Comparison of ENCODE assay signal across 8 cellular contexts in the genomic region with DNA sequence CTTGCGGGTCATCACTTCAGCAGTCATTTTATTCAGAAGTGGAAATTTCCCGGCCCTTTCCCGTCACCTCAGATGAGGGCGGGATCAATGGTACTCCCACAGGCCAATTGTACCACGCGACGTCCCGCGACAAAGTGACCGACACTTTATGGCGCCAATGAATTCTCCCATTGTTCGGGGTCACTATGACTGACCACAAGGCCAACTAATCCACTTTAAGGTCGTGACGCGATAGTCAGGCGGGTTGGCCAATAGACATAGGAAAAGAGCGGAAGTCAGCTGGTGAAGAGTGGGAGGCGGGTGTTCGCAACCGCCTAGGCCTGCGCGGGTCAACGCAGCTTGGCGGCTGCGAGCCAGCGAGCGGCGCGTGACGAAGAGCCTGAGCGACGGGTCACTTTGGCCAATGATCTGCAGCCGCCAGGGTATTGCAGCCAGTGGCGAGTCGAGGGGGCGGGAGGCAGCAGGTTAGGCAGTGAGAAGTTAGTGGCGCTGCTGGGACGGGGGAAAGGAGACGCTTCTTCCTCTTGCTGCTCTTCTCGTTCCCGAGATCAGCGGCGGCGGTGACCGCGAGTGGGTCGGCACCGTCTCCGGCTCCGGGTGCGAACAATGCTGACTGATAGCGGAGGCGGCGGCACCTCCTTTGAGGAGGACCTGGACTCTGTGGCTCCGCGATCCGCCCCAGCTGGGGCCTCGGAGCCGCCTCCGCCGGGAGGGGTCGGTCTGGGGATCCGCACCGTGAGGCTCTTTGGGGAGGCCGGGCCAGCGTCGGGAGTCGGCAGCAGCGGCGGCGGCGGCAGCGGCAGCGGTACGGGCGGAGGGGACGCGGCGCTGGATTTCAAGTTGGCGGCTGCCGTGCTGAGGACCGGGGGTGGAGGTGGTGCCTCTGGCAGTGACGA. TPM values are rescaled to one million over a fixed set of nuclear protein-coding genes. Genes with fewer than 3 reads are reported as not detected.
DNase-seq lines count a peak whose midpoint lies in the region; ATAC-seq and TF ChIP-seq lines count a peak whose summit lies in the region.

A gene with protein sequence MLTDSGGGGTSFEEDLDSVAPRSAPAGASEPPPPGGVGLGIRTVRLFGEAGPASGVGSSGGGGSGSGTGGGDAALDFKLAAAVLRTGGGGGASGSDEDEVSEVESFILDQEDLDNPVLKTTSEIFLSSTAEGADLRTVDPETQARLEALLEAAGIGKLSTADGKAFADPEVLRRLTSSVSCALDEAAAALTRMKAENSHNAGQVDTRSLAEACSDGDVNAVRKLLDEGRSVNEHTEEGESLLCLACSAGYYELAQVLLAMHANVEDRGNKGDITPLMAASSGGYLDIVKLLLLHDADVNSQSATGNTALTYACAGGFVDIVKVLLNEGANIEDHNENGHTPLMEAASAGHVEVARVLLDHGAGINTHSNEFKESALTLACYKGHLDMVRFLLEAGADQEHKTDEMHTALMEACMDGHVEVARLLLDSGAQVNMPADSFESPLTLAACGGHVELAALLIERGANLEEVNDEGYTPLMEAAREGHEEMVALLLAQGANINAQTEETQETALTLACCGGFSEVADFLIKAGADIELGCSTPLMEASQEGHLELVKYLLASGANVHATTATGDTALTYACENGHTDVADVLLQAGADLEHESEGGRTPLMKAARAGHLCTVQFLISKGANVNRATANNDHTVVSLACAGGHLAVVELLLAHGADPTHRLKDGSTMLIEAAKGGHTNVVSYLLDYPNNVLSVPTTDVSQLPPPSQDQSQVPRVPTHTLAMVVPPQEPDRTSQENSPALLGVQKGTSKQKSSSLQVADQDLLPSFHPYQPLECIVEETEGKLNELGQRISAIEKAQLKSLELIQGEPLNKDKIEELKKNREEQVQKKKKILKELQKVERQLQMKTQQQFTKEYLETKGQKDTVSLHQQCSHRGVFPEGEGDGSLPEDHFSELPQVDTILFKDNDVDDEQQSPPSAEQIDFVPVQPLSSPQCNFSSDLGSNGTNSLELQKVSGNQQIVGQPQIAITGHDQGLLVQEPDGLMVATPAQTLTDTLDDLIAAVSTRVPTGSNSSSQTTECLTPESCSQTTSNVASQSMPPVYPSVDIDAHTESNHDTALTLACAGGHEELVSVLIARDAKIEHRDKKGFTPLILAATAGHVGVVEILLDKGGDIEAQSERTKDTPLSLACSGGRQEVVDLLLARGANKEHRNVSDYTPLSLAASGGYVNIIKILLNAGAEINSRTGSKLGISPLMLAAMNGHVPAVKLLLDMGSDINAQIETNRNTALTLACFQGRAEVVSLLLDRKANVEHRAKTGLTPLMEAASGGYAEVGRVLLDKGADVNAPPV (N-terminal part only) (plus strand): TSS at position 472 of the 896 bp plus-strand sequence. CDS start 135 bp downstream, at position 607.

- DNase-seq in GM23338 (ENCODE audit: low spot score) (peak; percentile 100), LHCN-M2 (ENCODE audit: low read depth) (peak; percentile 100), RPMI8226 (peak; percentile 99), fibroblast of lung (ENCODE audit: low read depth in 2 of 2) (peak; percentile 100)
- peak; percentile 88 to 95 for DNase-seq in activated T-helper 1 cell treated with anti-CD3 and anti-CD28 coated beads, Interleukin-2, amount 50 U/mL, for 16 hours (ENCODE audit: low read depth in 1 of 2, low spot score in 1 of 2)
- peak; percentile 89 to 99 (median 98) for DNase-seq in naive thymus-derived CD4-positive, alpha-beta T cell
- DNase-seq in stimulated activated naive CD4-positive, alpha-beta T cell (lab: John Stamatoyannopoulos, UW): peak; percentile 94 to 98 (median 98)

- POLR2A ChIA-PET in naive thymus-derived CD4-positive, alpha-beta T cell (lab: Charles Lee): interaction anchor here (0.6 to 2.9 kb wide), 37 partner anchors 10 to 1108 kb away, joined by 3 to 24 read pairs (median 3); a partner anchor contains a TSS

- H3K9ac ChIP-seq in fibroblast of lung (ENCODE audit: insufficient read depth, low read length): peak within 1 kb of the TSS; percentile 93

- TF ChIP-seq CTCF in DOHH2 (IDR thresholded peaks at IDR 0.05; ENCODE audit: low read depth, low read length, poor library complexity, severe bottlenecking): no peak
- no peak for TF ChIP-seq CTCF in GM23338 (conservative IDR thresholded peaks at IDR 0.05; ENCODE audit: low read depth in 2 of 2)
- TF ChIP-seq CTCF in fibroblast of lung (conservative IDR thresholded peaks at IDR 0.05 in 1 of 2, IDR thresholded peaks at IDR 0.05 in 1 of 2; ENCODE audit: low read depth in 1 of 2, low read length in 2 of 2): no peak

- H3K9me3 ChIP-seq in DOHH2 (ENCODE audit: control insufficient read depth, insufficient read depth, low read length) (no peaks in the 10 kb centered on the region), fibroblast of lung (ENCODE audit: control insufficient read depth, insufficient read depth, low read depth, low read length) (no peaks in the 10 kb centered on the region)
- H3K9me3 ChIP-seq in naive thymus-derived CD4-positive, alpha-beta T cell (ENCODE audit: control insufficient read depth in 2 of 3, low read length in 3 of 3): no peaks in the 10 kb centered on the region

- H3K9me3 Mint-ChIP-seq in GM23338: no peaks in the 10 kb centered on the region; the same call in 2 of the 3 replicates
- H3K9me3 Mint-ChIP-seq in naive thymus-derived CD4-positive, alpha-beta T cell: no peaks in the 10 kb centered on the region

- H3K27ac Mint-ChIP-seq in GM23338: no peak within 1 kb of the TSS; the same call in 1 of the 2 replicates
- H3K27ac Mint-ChIP-seq in naive thymus-derived CD4-positive, alpha-beta T cell: peak within 1 kb of the TSS in 2 of 9 donors; percentile 90 to 91

- H3K27me3 ChIP-seq in DOHH2 (ENCODE audit: control insufficient read depth, low read length): no peaks in the 10 kb centered on the region
- H3K27me3 ChIP-seq in GM23338 (ENCODE audit: insufficient read depth): no peaks in the 10 kb centered on the region
- H3K27me3 ChIP-seq in fibroblast of lung (ENCODE audit: control insufficient read depth, insufficient read depth, low read length): no peaks in the 10 kb centered on the region
- H3K27me3 ChIP-seq in naive thymus-derived CD4-positive, alpha-beta T cell (ENCODE audit: control insufficient read depth in 2 of 2, insufficient read depth in 2 of 2, low read length in 2 of 2): no peaks in the 10 kb centered on the region

- peaks cover 35% of the 10 kb centered on the region for H3K36me3 ChIP-seq in DOHH2 (ENCODE audit: control insufficient read depth, low read length)
- no peaks in the 10 kb centered on the region for H3K36me3 ChIP-seq in GM23338 (ENCODE audit: insufficient read depth)
- H3K36me3 ChIP-seq in fibroblast of lung (ENCODE audit: control insufficient read depth, insufficient read depth, low read length): no peaks in the 10 kb centered on the region
- peaks cover 0 to 18% (median 0%) of the 10 kb centered on the region in 3 experiments for H3K36me3 ChIP-seq in naive thymus-derived CD4-positive, alpha-beta T cell (ENCODE audit: control insufficient read depth in 2 of 3, insufficient read depth in 3 of 3, low read length in 3 of 3)

- intact Hi-C loops in naive thymus-derived CD4-positive, alpha-beta T cell (cut with micrococcal nuclease): loop anchor here (1.0 to 10.0 kb wide), 26 partner anchors 29 to 1858 kb away; a partner anchor contains a TSS

- H3K27me3 Mint-ChIP-seq in GM23338 (ENCODE audit: insufficient read depth, low read depth, poor library complexity): peaks cover 18% of the 10 kb centered on the region
- H3K27me3 Mint-ChIP-seq in naive thymus-derived CD4-positive, alpha-beta T cell: no peaks in the 10 kb centered on the region

- H3K4me2 ChIP-seq in DOHH2 (ENCODE audit: low read length) (peak within 1 kb of the TSS; percentile 96), GM23338 (peak within 1 kb of the TSS; percentile 93), fibroblast of lung (ENCODE audit: extremely low read depth, insufficient read depth, low read length) (peak within 1 kb of the TSS; percentile 97)

- H2AFZ ChIP-seq in GM23338 (no peak within 1 kb of the TSS), fibroblast of lung (ENCODE audit: low read length) (peak within 1 kb of the TSS; percentile 99)

- H4K20me1 ChIP-seq in DOHH2 (ENCODE audit: control insufficient read depth, insufficient read depth, low read depth, low read length): peaks cover 25% of the 10 kb centered on the region
- H4K20me1 ChIP-seq in GM23338 (replicated peaks; ENCODE audit: insufficient read depth): peaks cover 24% of the 10 kb centered on the region
- no peaks in the 10 kb centered on the region for H4K20me1 ChIP-seq in fibroblast of lung (ENCODE audit: control insufficient read depth, extremely low read depth, insufficient read depth, low read length)

- H3K79me2 ChIP-seq in DOHH2 (ENCODE audit: control insufficient read depth, low read length) (peaks cover 82% of the 10 kb centered on the region), GM23338 (replicated peaks; ENCODE audit: insufficient read depth) (peaks cover 72% of the 10 kb centered on the region), fibroblast of lung (ENCODE audit: control insufficient read depth, insufficient read depth, low read length) (peaks cover 49% of the 10 kb centered on the region)

- H3K4me1 ChIP-seq in DOHH2 (ENCODE audit: control insufficient read depth, low read length): peaks cover 34% of the 10 kb centered on the region
- H3K4me1 ChIP-seq in GM23338 (ENCODE audit: insufficient read depth): peaks cover 35% of the 10 kb centered on the region
- peaks cover 2% of the 10 kb centered on the region for H3K4me1 ChIP-seq in fibroblast of lung (ENCODE audit: control insufficient read depth, extremely low read depth, insufficient read depth, low read length)
- peaks cover 11 to 30% of the 10 kb centered on the region in 2 donors for H3K4me1 ChIP-seq in naive thymus-derived CD4-positive, alpha-beta T cell (ENCODE audit: control insufficient read depth in 2 of 2, insufficient read depth in 2 of 2, low read length in 2 of 2)

- H3K4me3 Mint-ChIP-seq in GM23338: no peak within 1 kb of the TSS
- peak within 1 kb of the TSS in 1 of 10 donors; percentile 86 for H3K4me3 Mint-ChIP-seq in naive thymus-derived CD4-positive, alpha-beta T cell

- H3K27ac ChIP-seq in DOHH2 (ENCODE audit: low read depth, low read length) (peak within 1 kb of the TSS; percentile 78), GM23338 (ENCODE audit: low read depth) (peak within 1 kb of the TSS; percentile 85), fibroblast of lung (ENCODE audit: insufficient read depth, low read length) (peak within 1 kb of the TSS; percentile 87)
- H3K27ac ChIP-seq in naive thymus-derived CD4-positive, alpha-beta T cell (ENCODE audit: low read depth, low read length): peak within 1 kb of the TSS; percentile 90

- no peaks in the 10 kb centered on the region for H3K9me2 ChIP-seq in DOHH2 (replicated peaks; ENCODE audit: control insufficient read depth, low read length)
- H3K9me2 ChIP-seq in GM23338 (ENCODE audit: insufficient read depth): no peaks in the 10 kb centered on the region

- H3K36me3 Mint-ChIP-seq in GM23338 (ENCODE audit: low read depth): peaks cover 13% of the 10 kb centered on the region; the same call in 2 of the 3 replicates
- H3K36me3 Mint-ChIP-seq in naive thymus-derived CD4-positive, alpha-beta T cell: peaks cover 0 to 14% (median 6%) of the 10 kb centered on the region in 5 donors

- CTCF ChIA-PET in naive thymus-derived CD4-positive, alpha-beta T cell (lab: Charles Lee): interaction anchor here (1.3 kb wide), 1 partner anchor 309 kb away, joined by 3 read pairs; no protein-coding TSS in a partner anchor

- H3K4me1 Mint-ChIP-seq in GM23338: peaks cover 29% of the 10 kb centered on the region
- peaks cover 23 to 45% (median 38%) of the 10 kb centered on the region in 7 donors for H3K4me1 Mint-ChIP-seq in naive thymus-derived CD4-positive, alpha-beta T cell

- H3F3A ChIP-seq in DOHH2 (ENCODE audit: control insufficient read depth, insufficient read depth): no peaks in the 10 kb centered on the region
- peaks cover 4% of the 10 kb centered on the region; the same call in 1 of the 2 replicates for H3F3A ChIP-seq in GM23338 (replicated peaks; ENCODE audit: low read depth)

- H3K4me3 ChIP-seq in DOHH2 (ENCODE audit: low read length) (peak within 1 kb of the TSS; percentile 96), GM23338 (peak within 1 kb of the TSS; percentile 60), fibroblast of lung (replicated peaks in 1 of 4; ENCODE audit: control extremely low read depth in 1 of 4, insufficient read depth in 1 of 4, low read depth in 3 of 4, low read length in 4 of 4) (peak within 1 kb of the TSS; percentile 82 to 99 (median 98))
- peak within 1 kb of the TSS; percentile 87 for H3K4me3 ChIP-seq in naive thymus-derived CD4-positive, alpha-beta T cell (ENCODE audit: low read length)

- peak; percentile 76 for ATAC-seq in GM23338
- peak; percentile 88 for ATAC-seq in naive thymus-derived CD4-positive, alpha-beta T cell

RNA-seq across cellular contexts. Expression of the gene that starts here (rescaled TPM):
- total RNA-seq in GM23338 (2014; rRNA removed; shearing (Covaris generic)): 119 and 123 TPM in 2 replicates
- 58.6 and 73.0 TPM in 2 replicates for polyA plus RNA-seq in GM23338 (2016; fragmentation: Nextera tagmentation; extraction: Ambion mirVana)
- 35.7 and 37.2 TPM in 2 replicates for total RNA-seq in LHCN-M2 (2014; rRNA removed)
- 24.8 TPM for polyA plus RNA-seq in LHCN-M2 (2012)
- total RNA-seq in fibroblast of lung: 56.8 and 74.5 TPM in 2 replicates
- 45.4 and 45.7 TPM in 2 replicates for polyA plus RNA-seq in fibroblast of lung
- 37.7 and 40.3 TPM in 2 replicates for polyA plus RNA-seq in fibroblast of lung (2012)
- 73.2 and 79.3 TPM in 2 replicates for polyA minus RNA-seq in fibroblast of lung (ENCODE audit: low replicate concordance)
- total RNA-seq in naive thymus-derived CD4-positive, alpha-beta T cell: 100 to 1,000 TPM; 145 to 240 (median 217) TPM
- 10 to 100 TPM; 63.1 to 87.1 TPM for polyA plus RNA-seq in naive thymus-derived CD4-positive, alpha-beta T cell

Comparison
In these comparisons a context has a peak if more than half of its experiments do, and no peak if none do; other contexts are left out.
1. Peak in every context shown above with its lines: DNase-seq, ATAC-seq, H3K4me3 ChIP-seq and H3K27ac ChIP-seq.